Comparison of ENCODE assay signal across 19 cellular contexts in the genomic region with DNA sequence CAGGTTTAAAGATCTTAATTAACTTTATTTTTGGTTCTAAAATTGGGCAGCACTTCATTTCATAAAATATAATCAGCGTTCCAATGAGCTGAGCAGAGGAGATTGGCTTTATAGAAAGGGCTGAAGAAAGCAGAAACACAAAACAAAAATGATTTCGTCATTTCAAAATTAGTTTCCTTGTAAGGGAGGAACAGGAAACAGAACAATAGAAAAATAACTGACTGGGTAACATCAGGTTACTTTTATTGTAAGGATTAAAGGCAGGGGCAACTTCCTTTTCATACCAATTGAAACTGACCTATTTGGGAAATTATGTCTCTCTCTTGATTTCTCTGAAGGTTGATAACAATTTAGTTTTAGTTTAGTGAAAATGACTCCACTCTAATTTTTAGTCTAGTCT.
"Had no signal": no experiment of that assay in that cellular context is flagged by ENCODE, and none has a peak within 500 bp of the region (broad histone marks: within the 10 kb centered on the region; RNA-seq: fewer than 3 reads in every experiment).

No MANE protein-coding gene starts in this region.

- H3K4me3 ChIP-seq: ascending aorta, lung, right atrium auricular region had no signal

- H3K27me3 Mint-ChIP-seq: activated CD4-positive, alpha-beta T cell treated with anti-CD3 and anti-CD28 coated beads for 36 hours; T-cell; type B pancreatic cell had no signal

- ATAC-seq: activated CD4-positive, alpha-beta T cell treated with anti-CD3 and anti-CD28 coated beads for 36 hours; activated CD8-positive, alpha-beta T cell treated with anti-CD3 and anti-CD28 coated beads, Interleukin-2, amount 10 ng/mL, durations not matched to agents 7 days and 5 days; activated naive CD8-positive, alpha-beta T cell treated with anti-CD3 and anti-CD28 coated beads, Interleukin-2, amount 50 U/mL, for 24 hours; natural killer cell; stimulated activated naive B cell treated with anti-CD40 and anti-IgM and Interleukin-4, amounts not matched to agents 10 μg/mL and 1 μg/mL and 100 μg/mL, for 72 hours; T-cell had no signal

- H3K9me3 ChIP-seq: ascending aorta, right atrium auricular region had no signal

- H3K4me1 ChIP-seq: ascending aorta, right atrium auricular region had no signal

- H3K36me3 ChIP-seq: ascending aorta, right atrium auricular region, WERI-Rb-1 had no signal

- H3K36me3 Mint-ChIP-seq: natural killer cell; stimulated activated naive B cell treated with anti-CD40 and anti-IgM and Interleukin-4, amounts not matched to agents 10 μg/mL and 1 μg/mL and 100 μg/mL, for 72 hours; T-cell; type B pancreatic cell had no signal

- H3K9me3 Mint-ChIP-seq: activated naive CD8-positive, alpha-beta T cell treated with anti-CD3 and anti-CD28 coated beads, Interleukin-2, amount 50 U/mL, for 24 hours; natural killer cell; T-cell; type B pancreatic cell had no signal

- DNase-seq: activated CD4-positive, alpha-beta T cell treated with anti-CD3 and anti-CD28 coated beads for 36 hours; activated CD8-positive, alpha-beta memory T cell treated with anti-CD3 and anti-CD28 coated beads, Interleukin-2, amount 50 U/mL, for 48 hours; activated CD8-positive, alpha-beta T cell treated with anti-CD3 and anti-CD28 coated beads, Interleukin-2, amount 10 ng/mL, durations not matched to agents 7 days and 5 days; activated naive CD4-positive, alpha-beta T cell treated with Interleukin-2 at 50 U/mL for 16 hours; activated naive CD8-positive, alpha-beta T cell treated with anti-CD3 and anti-CD28 coated beads, Interleukin-2, amount 50 U/mL, for 24 hours; effector memory CD4-positive, alpha-beta T cell; natural killer cell; nucleus accumbens; small intestine; stimulated activated naive B cell treated with anti-CD40 and anti-IgM and Interleukin-4, amounts not matched to agents 10 μg/mL and 1 μg/mL and 100 μg/mL, for 72 hours; substantia nigra; T-cell; T1000; WERI-Rb-1 had no signal

- H3K4me3 Mint-ChIP-seq: activated CD4-positive, alpha-beta T cell treated with anti-CD3 and anti-CD28 coated beads for 36 hours; activated CD8-positive, alpha-beta T cell treated with anti-CD3 and anti-CD28 coated beads, Interleukin-2, amount 10 ng/mL, durations not matched to agents 7 days and 5 days; activated naive CD8-positive, alpha-beta T cell treated with anti-CD3 and anti-CD28 coated beads, Interleukin-2, amount 50 U/mL, for 24 hours; natural killer cell; stimulated activated naive B cell treated with anti-CD40 and anti-IgM and Interleukin-4, amounts not matched to agents 10 μg/mL and 1 μg/mL and 100 μg/mL, for 72 hours; T-cell; type B pancreatic cell had no signal

- H3K27ac Mint-ChIP-seq: activated CD4-positive, alpha-beta T cell treated with anti-CD3 and anti-CD28 coated beads for 36 hours; activated CD8-positive, alpha-beta T cell treated with anti-CD3 and anti-CD28 coated beads, Interleukin-2, amount 10 ng/mL, durations not matched to agents 7 days and 5 days; activated naive CD8-positive, alpha-beta T cell treated with anti-CD3 and anti-CD28 coated beads, Interleukin-2, amount 50 U/mL, for 24 hours; natural killer cell; stimulated activated naive B cell treated with anti-CD40 and anti-IgM and Interleukin-4, amounts not matched to agents 10 μg/mL and 1 μg/mL and 100 μg/mL, for 72 hours; T-cell had no signal

- H3K27me3 ChIP-seq: ascending aorta, right atrium auricular region had no signal

- H3K4me1 Mint-ChIP-seq: activated CD4-positive, alpha-beta T cell treated with anti-CD3 and anti-CD28 coated beads for 36 hours; activated naive CD8-positive, alpha-beta T cell treated with anti-CD3 and anti-CD28 coated beads, Interleukin-2, amount 50 U/mL, for 24 hours; natural killer cell; stimulated activated naive B cell treated with anti-CD40 and anti-IgM and Interleukin-4, amounts not matched to agents 10 μg/mL and 1 μg/mL and 100 μg/mL, for 72 hours; T-cell had no signal

- FAIRE-seq: bronchial epithelial cell, small intestine had no signal

- H3K27ac ChIP-seq: ascending aorta, right atrium auricular region, WERI-Rb-1 had no signal
